In genomic region chr16:30096862-30097563, GRCh38 we compare ENCODE assay signal across 1 cellular context.
TF ChIP-seq lines count a peak whose summit lies in the region.

No MANE protein-coding gene starts in this region.

TF ChIP-seq in H1, 55 proteins besides CTCF, POLR2A, EP300 and RAD21:
- TF ChIP-seq KDM4A (IDR thresholded peaks at IDR 0.05; ENCODE audit: low read depth, low read length, severe bottlenecking): no peak
- TF ChIP-seq SP4 (IDR thresholded peaks at IDR 0.05; ENCODE audit: low read length): no peak; the same call in 1 of the 2 replicates
- peak; percentile 93 for TF ChIP-seq TBP (IDR thresholded peaks at IDR 0.05; ENCODE audit: low read depth, low read length)
- TF ChIP-seq SP1 (IDR thresholded peaks at IDR 0.05; ENCODE audit: low read depth, low read length): peak; percentile 87
- no peak for TF ChIP-seq GABPA (IDR thresholded peaks at IDR 0.05; ENCODE audit: borderline replicate concordance, insufficient read depth, low read length)
- TF ChIP-seq SAP30 (IDR thresholded peaks at IDR 0.05; ENCODE audit: insufficient read depth, insufficient replicate concordance, low read length): peak; percentile 75
- no peak for TF ChIP-seq CREB1 (IDR thresholded peaks at IDR 0.05)
- no peak for TF ChIP-seq HDAC2 (IDR thresholded peaks at IDR 0.05; ENCODE audit: borderline replicate concordance in 1 of 2, low read depth in 2 of 2, low read length in 2 of 2)
- TF ChIP-seq ZNF274 (IDR thresholded peaks at IDR 0.05; ENCODE audit: borderline replicate concordance, extremely low read depth, low read length): no peak
- no peak for TF ChIP-seq POU5F1 (IDR thresholded peaks at IDR 0.05; ENCODE audit: low read depth, low read length)
- TF ChIP-seq BCL11A (IDR thresholded peaks at IDR 0.05; ENCODE audit: low read depth in 2 of 2, low read length in 2 of 2): no peak
- TF ChIP-seq NRF1 (IDR thresholded peaks at IDR 0.05; ENCODE audit: low read depth, low read length): no peak
- no peak for TF ChIP-seq GTF2F1 (IDR thresholded peaks at IDR 0.05; ENCODE audit: borderline replicate concordance, low read depth, low read length)
- TF ChIP-seq TAF7 (optimal IDR thresholded peaks at IDR 0.05; ENCODE audit: borderline replicate concordance, low read depth, low read length): no peak
- peak; percentile 37 for TF ChIP-seq PHF8 (conservative IDR thresholded peaks at IDR 0.05; ENCODE audit: low read depth, low read length)
- TF ChIP-seq POLR2AphosphoS5 (IDR thresholded peaks at IDR 0.05; ENCODE audit: low read depth, low read length): peak; percentile 84; the same call in 1 of the 2 replicates
- no peak for TF ChIP-seq CHD7 (IDR thresholded peaks at IDR 0.05; ENCODE audit: insufficient replicate concordance, low read length)
- TF ChIP-seq JUN (IDR thresholded peaks at IDR 0.05; ENCODE audit: low read depth, low read length): no peak
- TF ChIP-seq ASH2L (IDR thresholded peaks at IDR 0.05; ENCODE audit: low read length): no peak
- TF ChIP-seq TCF12 (IDR thresholded peaks at IDR 0.05; ENCODE audit: low read depth, low read length): no peak
- peak; percentile 82 for TF ChIP-seq TAF1 (IDR thresholded peaks at IDR 0.05; ENCODE audit: low read depth, low read length)
- no peak; the same call in 1 of the 2 replicates for TF ChIP-seq MAX (IDR thresholded peaks at IDR 0.05)
- no peak for TF ChIP-seq KDM1A (IDR thresholded peaks at IDR 0.05; ENCODE audit: borderline replicate concordance, low read length)
- no peak for TF ChIP-seq MAFK (IDR thresholded peaks at IDR 0.05; ENCODE audit: low read depth, low read length)
- peak; percentile 32; the same call in 1 of the 2 replicates for TF ChIP-seq CHD1 (IDR thresholded peaks at IDR 0.05; ENCODE audit: low read depth, low read length)
- TF ChIP-seq SRF (IDR thresholded peaks at IDR 0.05; ENCODE audit: low read depth, low read length): peak; percentile 75
- TF ChIP-seq RXRA (IDR thresholded peaks at IDR 0.05; ENCODE audit: insufficient read depth, low read depth, low read length): no peak
- TF ChIP-seq SIRT6 (IDR thresholded peaks at IDR 0.05; ENCODE audit: low read length): no peak
- no peak for TF ChIP-seq TEAD4 (IDR thresholded peaks at IDR 0.05; ENCODE audit: low read depth, low read length)
- TF ChIP-seq CBX8 (IDR thresholded peaks at IDR 0.05; ENCODE audit: borderline replicate concordance, low read depth, low read length): no peak
TF ChIP-seq in H1: peak in this region for 8.
